ENCODE assay signal across 7 cellular contexts in genomic region chr11:127115844-127116243, GRCh38.
"Had no signal": no experiment of that assay in that cellular context is flagged by ENCODE, and none has a peak within 500 bp of the region (broad histone marks: within the 10 kb centered on the region; RNA-seq: fewer than 3 reads in every experiment).

No MANE protein-coding gene starts in this region.

- H3K27ac ChIP-seq: HL-60, KMS-11 had no signal

- H3K9ac ChIP-seq: KMS-11 had no signal

- DNase-seq: IMR-90, KBM-7, KG1 had no signal

- H3K4me2 ChIP-seq: KMS-11 had no signal

- ATAC-seq: HepG2, K562 had no signal

- H3K4me3 ChIP-seq: K562 had no signal
